10 cellular contexts compared by ENCODE assay signal in the genomic region with DNA sequence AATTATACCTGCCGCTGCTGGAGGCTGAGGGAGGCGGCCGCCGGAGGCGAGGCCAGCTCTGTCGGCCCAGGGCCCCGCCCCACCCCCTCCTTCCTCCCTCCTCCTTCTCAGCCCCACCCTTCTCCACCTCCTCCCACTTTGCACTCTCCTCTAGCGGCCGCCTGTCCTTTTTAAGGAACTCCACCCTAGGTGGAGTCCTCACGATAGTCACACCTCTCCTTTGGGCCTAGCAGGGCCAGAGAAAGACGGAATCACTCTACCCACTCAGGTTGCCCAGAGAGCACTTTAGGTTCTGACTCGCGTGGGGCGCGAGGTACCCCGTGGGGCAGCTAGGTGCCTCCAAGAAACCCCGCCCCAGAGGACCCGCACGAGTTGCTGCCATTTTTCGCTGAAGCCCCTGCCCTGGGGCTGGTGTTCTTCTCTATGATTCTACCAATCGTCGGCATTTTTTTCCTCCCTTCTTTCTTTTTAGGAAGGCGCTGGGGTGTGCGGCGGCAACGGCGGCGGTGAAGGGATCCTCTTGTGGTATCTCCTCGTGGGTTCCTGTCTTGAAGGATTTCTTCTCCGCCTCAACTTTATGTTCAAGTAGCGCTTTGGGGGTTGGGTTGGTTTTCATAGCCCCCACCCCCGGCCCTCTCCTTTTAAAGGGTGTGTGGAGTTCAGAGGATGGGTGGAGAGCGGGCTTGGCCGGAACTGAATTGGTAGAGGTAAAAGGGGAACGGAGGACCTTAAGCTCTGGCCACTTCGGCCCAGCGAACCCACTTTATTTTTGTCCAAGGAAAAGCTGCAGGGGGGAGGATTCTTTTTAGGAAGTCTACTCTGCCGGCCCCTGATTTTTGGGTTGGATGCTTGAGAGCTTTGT. TPM values are rescaled to one million over a fixed set of nuclear protein-coding genes. Genes with fewer than 3 reads are reported as not detected.
A peak's percentile ranks its signal among the peaks of the same experiment; 100 is the strongest.
DNase-seq lines count a peak whose midpoint lies in the region; ATAC-seq, FAIRE-seq and TF ChIP-seq lines count a peak whose summit lies in the region.
"Had no signal": no experiment of that assay in that cellular context is flagged by ENCODE, and none has a peak within 500 bp of the region (broad histone marks: within the 10 kb centered on the region; RNA-seq: fewer than 3 reads in every experiment).

A gene (plus strand): TSS at position 136 of the 862 bp plus-strand sequence. CDS start 979 bp downstream, outside the sequence.

- peak within 1 kb of the TSS; percentile 88 for H3K4me3 Mint-ChIP-seq in activated B cell treated with CpG ODN at 0.5 μM for 24 hours

- H3K18ac ChIP-seq in H1 (ENCODE audit: extremely low read depth, low read length): peak within 1 kb of the TSS; percentile 6; the same call in 1 of the 2 replicates

- no peak within 1 kb of the TSS for H3K4ac ChIP-seq in H1 (replicated peaks; ENCODE audit: insufficient read length, low read depth, low read length)

- H3K9me3 ChIP-seq in H1 (ENCODE audit: insufficient read depth in 2 of 2, low read depth in 1 of 2, low read length in 1 of 2): no peaks in the 10 kb centered on the region
- no peaks in the 10 kb centered on the region for H3K9me3 ChIP-seq in mucosa of rectum (ENCODE audit: control insufficient read depth in 2 of 2, low read length in 2 of 2)
- H3K9me3 ChIP-seq in subcutaneous abdominal adipose tissue (ENCODE audit: control insufficient read depth in 5 of 5, low read length in 5 of 5): no peaks in the 10 kb centered on the region

- no peak within 1 kb of the TSS for H4K5ac ChIP-seq in H1 (ENCODE audit: insufficient read length, low read depth, low read length)

- 1% methylated on average over 15 of the region's 38 CpGs; no CpG with 5 or more reads in 1 of the 2 experiments for WGBS in H1 (ENCODE audit: extremely low coverage in 1 of 2, insufficient coverage in 1 of 2, insufficient read length in 1 of 2, insufficient replicate concordance in 2 of 2, low coverage in 1 of 2, low lambda C conversion rate in 2 of 2, missing lambda C conversion rate in 1 of 2), 2 experiments

- no peak for FAIRE-seq in H1 (lab: Jason Lieb, UNC)
- FAIRE-seq: colon had no signal

- intact Hi-C loops in activated B cell treated with CpG ODN at 0.5 μM for 24 hours (cut with micrococcal nuclease): loop anchor here (1.0 to 10.0 kb wide), 5 partner anchors 166 to 515 kb away; a partner anchor contains a TSS

- no peak within 1 kb of the TSS for H2BK20ac ChIP-seq in H1 (ENCODE audit: low read length)

- no peak within 1 kb of the TSS for H3K14ac ChIP-seq in H1 (ENCODE audit: insufficient read length)

- peak within 1 kb of the TSS; percentile 74 to 95 for H3K4me2 ChIP-seq in H1 (ENCODE audit: insufficient read depth in 1 of 2, low read depth in 2 of 2, low read length in 2 of 2)
- H3K4me2 ChIP-seq: BLaER1 treated with 17β-estradiol and CSF1 and Interleukin-3, amounts not matched to agents 10 nM and 100 nM had no signal

- no peak within 1 kb of the TSS for H4K91ac ChIP-seq in H1 (replicated peaks; ENCODE audit: insufficient read length, low read length)

- no peak within 1 kb of the TSS for H2BK12ac ChIP-seq in H1 (ENCODE audit: low read depth, low read length)

- H2BK120ac ChIP-seq in H1 (replicated peaks; ENCODE audit: low read depth, low read length): no peak within 1 kb of the TSS

- no peak within 1 kb of the TSS; the same call in 1 of the 2 replicates for H3K27ac ChIP-seq in H1 (ENCODE audit: low read depth, low read length)
- H3K27ac ChIP-seq in mucosa of rectum (ENCODE audit: low read depth in 2 of 2, low read length in 2 of 2): peak within 1 kb of the TSS; percentile 48 to 53
- peak within 1 kb of the TSS; percentile 74 for H3K27ac ChIP-seq in subcutaneous abdominal adipose tissue (ENCODE audit: low read depth, low read length)
- H3K27ac ChIP-seq: BLaER1 treated with 17β-estradiol and CSF1 and Interleukin-3, amounts not matched to agents 10 nM and 100 nM had no signal

- no peak within 1 kb of the TSS; the same call in 1 of the 2 replicates for H4K8ac ChIP-seq in H1 (ENCODE audit: extremely low read depth, insufficient read depth, low read length)

- no peak within 1 kb of the TSS for H2BK15ac ChIP-seq in H1 (ENCODE audit: low read length)

- H3K23me2 ChIP-seq in H1 (ENCODE audit: low read depth, low read length): peaks cover 3% of the 10 kb centered on the region; the same call in 1 of the 2 replicates

- DNase-seq in activated CD4-positive, alpha-beta T cell treated with anti-CD3 and anti-CD28 coated beads for 24 hours (ENCODE audit: low read depth in 2 of 2): peak; percentile 18 to 30
- no peak for DNase-seq in activated CD4-positive, alpha-beta T cell treated with anti-CD3 and anti-CD28 coated beads for 1 hour
- DNase-seq in activated B cell treated with CpG ODN at 0.5 μM for 24 hours (peak; percentile 25), H1 (ENCODE audit: low read depth in 1 of 2, low spot score in 2 of 2) (peak in 1 of 2 experiments; percentile 56), NCI-H1694 (lab: John Stamatoyannopoulos, UW) (no peak)

- H2AFZ ChIP-seq in H1 (ENCODE audit: low read length): peak within 1 kb of the TSS; percentile 51; the same call in 1 of the 2 replicates

- H3K9me3 Mint-ChIP-seq in activated B cell treated with CpG ODN at 0.5 μM for 24 hours: no peaks in the 10 kb centered on the region

- no peaks in the 10 kb centered on the region for H4K20me1 ChIP-seq in H1 (replicated peaks in 1 of 2; ENCODE audit: control insufficient read depth in 1 of 2, insufficient read depth in 2 of 2, low read length in 2 of 2)

- peaks cover 38% of the 10 kb centered on the region for H3K4me1 Mint-ChIP-seq in activated B cell treated with CpG ODN at 0.5 μM for 24 hours

- TF ChIP-seq POLR2A in H1 (IDR thresholded peaks at IDR 0.05; ENCODE audit: control extremely low read depth in 1 of 2, low read depth in 2 of 2, low read length in 2 of 2): no peak

- peak; percentile 53 for ATAC-seq in HG03135 (IDR thresholded peaks at IDR 0.05; ENCODE audit: unreplicated experiment)
- peak; percentile 83 for ATAC-seq in activated B cell treated with CpG ODN at 0.5 μM for 24 hours (ENCODE audit: low read depth)

- TF ChIP-seq CTCF in activated B cell treated with CpG ODN at 0.5 μM for 24 hours (IDR thresholded peaks at IDR 0.05) (no peak), H1 (IDR thresholded peaks at IDR 0.05; ENCODE audit: control extremely low read depth in 1 of 3, insufficient read depth in 1 of 3, low read depth in 1 of 3, low read length in 3 of 3) (no peak)

- no peak within 1 kb of the TSS for H2BK5ac ChIP-seq in H1 (ENCODE audit: low read depth, low read length)

- H3K27ac Mint-ChIP-seq in activated B cell treated with CpG ODN at 0.5 μM for 24 hours: peak within 1 kb of the TSS; percentile 83

- H3K27me3 ChIP-seq in H1 (replicated peaks in 1 of 4; ENCODE audit: control insufficient read depth in 3 of 4, extremely low read depth in 1 of 4, insufficient read depth in 3 of 4, low read length in 3 of 4) (no peaks in the 10 kb centered on the region), mucosa of rectum (ENCODE audit: control insufficient read depth in 2 of 2, insufficient read depth in 2 of 2, low read length in 2 of 2) (peaks cover 3 to 4% of the 10 kb centered on the region in 2 donors), subcutaneous abdominal adipose tissue (ENCODE audit: control insufficient read depth in 5 of 5, insufficient read depth in 4 of 5, low read length in 5 of 5) (peaks cover 3 to 9% (median 3%) of the 10 kb centered on the region in 5 donors)

- H3K9ac ChIP-seq in H1 (replicated peaks in 1 of 4; ENCODE audit: extremely low read depth in 1 of 4, low read depth in 3 of 4, low read length in 3 of 4) (peak within 1 kb of the TSS in 3 of 4 experiments; percentile 43 to 67 (median 58)), mucosa of rectum (ENCODE audit: low read depth in 1 of 2, low read length in 2 of 2) (peak within 1 kb of the TSS; percentile 12 to 32), subcutaneous abdominal adipose tissue (ENCODE audit: low read length in 5 of 5) (peak within 1 kb of the TSS; percentile 10 to 78 (median 57))
- H3K9ac ChIP-seq: BLaER1 treated with 17β-estradiol and CSF1 and Interleukin-3, amounts not matched to agents 10 nM and 100 nM had no signal

- no peak within 1 kb of the TSS for H3K23ac ChIP-seq in H1 (ENCODE audit: insufficient read length)

- H3K36me3 ChIP-seq in H1 (ENCODE audit: control insufficient read depth in 2 of 4, insufficient read depth in 4 of 4, low read length in 3 of 4) (no peaks in the 10 kb centered on the region), mucosa of rectum (ENCODE audit: control insufficient read depth in 2 of 2, insufficient read depth in 2 of 2, low read length in 2 of 2) (no peaks in the 10 kb centered on the region), subcutaneous abdominal adipose tissue (ENCODE audit: control insufficient read depth in 5 of 5, insufficient read depth in 5 of 5, low read length in 5 of 5) (no peaks in the 10 kb centered on the region)
- H3K36me3 ChIP-seq: BLaER1 treated with 17β-estradiol and CSF1 and Interleukin-3, amounts not matched to agents 10 nM and 100 nM had no signal

- H2AK5ac ChIP-seq in H1 (ENCODE audit: low read depth, low read length): no peak within 1 kb of the TSS

- peak within 1 kb of the TSS; percentile 55 to 86 (median 72) for H3K4me3 ChIP-seq in H1 (ENCODE audit: extremely low read depth in 1 of 4, insufficient read depth in 2 of 4, low read depth in 3 of 4, low read length in 4 of 4)
- peak within 1 kb of the TSS; percentile 55 to 69 for H3K4me3 ChIP-seq in mucosa of rectum (ENCODE audit: low read length in 2 of 2)
- peak within 1 kb of the TSS; percentile 68 to 80 (median 69) for H3K4me3 ChIP-seq in subcutaneous abdominal adipose tissue (ENCODE audit: low read depth in 1 of 5, low read length in 5 of 5)
- H3K4me3 ChIP-seq: BLaER1 treated with 17β-estradiol and CSF1 and Interleukin-3, amounts not matched to agents 10 nM and 100 nM had no signal

- CTCF ChIA-PET in activated B cell treated with CpG ODN at 0.5 μM for 24 hours (lab: Charles Lee) (interaction anchor here (1.0 to 1.6 kb wide), 2 partner anchors 11 to 515 kb away, joined by 3 to 4 read pairs; a partner anchor contains a TSS), H1 (lab: Charles Lee; ENCODE audit: partially characterized antibody) (interaction anchor here (0.7 to 1.5 kb wide), 2 partner anchors 16 kb away, joined by 3 to 13 read pairs; no protein-coding TSS in a partner anchor)

- H3K4me1 ChIP-seq in H1 (replicated peaks in 1 of 4; ENCODE audit: control insufficient read depth in 3 of 4, insufficient read depth in 4 of 4, low read length in 3 of 4) (peaks cover 0 to 4% (median 0%) of the 10 kb centered on the region in 4 experiments; a peak in 2 of 7 replicates), mucosa of rectum (ENCODE audit: control insufficient read depth in 2 of 2, insufficient read depth in 2 of 2, low read length in 2 of 2) (peaks cover 4 to 11% of the 10 kb centered on the region in 2 donors), subcutaneous abdominal adipose tissue (ENCODE audit: control insufficient read depth in 5 of 5, insufficient read depth in 5 of 5, low read length in 5 of 5) (peaks cover 2 to 39% (median 35%) of the 10 kb centered on the region in 5 donors)
- H3K4me1 ChIP-seq: BLaER1 treated with 17β-estradiol and CSF1 and Interleukin-3, amounts not matched to agents 10 nM and 100 nM had no signal

- TF ChIP-seq EP300 in H1 (IDR thresholded peaks at IDR 0.05; ENCODE audit: borderline replicate concordance in 1 of 2, low read depth in 2 of 2, low read length in 2 of 2): no peak

- POLR2A ChIA-PET in activated B cell treated with CpG ODN at 0.5 μM for 24 hours (lab: Charles Lee): interaction anchor here (0.6 to 3.2 kb wide), 8 partner anchors 11 to 805 kb away, joined by 3 to 24 read pairs (median 4); a partner anchor contains a TSS
- POLR2A ChIA-PET in H1 (lab: Charles Lee; ENCODE audit: partially characterized antibody): no interaction called here

- H3K36me3 Mint-ChIP-seq in activated B cell treated with CpG ODN at 0.5 μM for 24 hours (ENCODE audit: low read depth): peaks cover 8% of the 10 kb centered on the region

- TF ChIP-seq RAD21 in H1 (IDR thresholded peaks at IDR 0.05 in 1 of 2, conservative IDR thresholded peaks at IDR 0.05 in 1 of 2; ENCODE audit: low read depth in 2 of 2, low read length in 2 of 2): no peak

- no peaks in the 10 kb centered on the region for H3K79me2 ChIP-seq in H1 (ENCODE audit: control insufficient read depth in 1 of 2, insufficient read depth in 2 of 2, low read length in 2 of 2)

- H3K79me1 ChIP-seq in H1 (ENCODE audit: low read depth, low read length): no peaks in the 10 kb centered on the region

- H3K27me3 Mint-ChIP-seq in activated B cell treated with CpG ODN at 0.5 μM for 24 hours: no peaks in the 10 kb centered on the region

- peak within 1 kb of the TSS; percentile 39 for H3K56ac ChIP-seq in H1 (replicated peaks; ENCODE audit: insufficient read length, low read depth, low read length)

RNA-seq across cellular contexts. Expression of the gene that starts here (rescaled TPM):
- 15.2 and 17.8 TPM in 2 replicates for total RNA-seq in activated B cell treated with CpG ODN at 0.5 μM for 24 hours
- total RNA-seq in H1 (2021; fragmentation: NEBNext Ultra II Directional; extraction: Animal tissue kit (Norgen Biotek cat#: 25700)): 9.8 and 11.5 TPM in 2 replicates
- 12.6 and 15.3 TPM in 2 replicates for polyA plus RNA-seq in H1 (2011; rRNA removed)
- 14.9 TPM for polyA plus RNA-seq in H1 (2011; cell fraction: cytosol; rRNA removed)
- polyA plus RNA-seq in H1 (2011; cell fraction: nucleus; rRNA removed): 18.5 TPM
- 7.1 to 9.3 TPM (median 8.6 TPM) in 4 replicates for polyA plus RNA-seq in H1 (2012, experiment 1 of 2)
- 3.1 TPM for polyA plus RNA-seq in H1 (2012, experiment 2 of 2)
- polyA plus RNA-seq in H1 (2013, experiment 1 of 2): 5.6 TPM
- 5.2 TPM for polyA plus RNA-seq in H1 (2013, experiment 2 of 2)
- 42.7 and 51.9 TPM in 2 replicates for polyA minus RNA-seq in H1 (2011; rRNA and poly(A)+ RNA removed)
- polyA minus RNA-seq in H1 (2011; cell fraction: cytosol; rRNA and poly(A)+ RNA removed): 14.4 TPM
- polyA minus RNA-seq in H1 (2011; cell fraction: nucleus; rRNA and poly(A)+ RNA removed): 19.6 TPM

Comparison
In these comparisons a context has a peak if more than half of its experiments do, and no peak if none do; other contexts are left out.
1. DNase-seq: peak in activated CD4-positive, alpha-beta T cell treated with anti-CD3 and anti-CD28 coated beads for 24 hours (2 of 2) and activated B cell treated with CpG ODN at 0.5 μM for 24 hours (single experiment); none in activated CD4-positive, alpha-beta T cell treated with anti-CD3 and anti-CD28 coated beads for 1 hour (single experiment) and NCI-H1694 (single experiment).
2. Peak in every context shown above with its lines, with median percentiles within 50 percentile points of each other: H3K4me3 ChIP-seq and H3K9ac ChIP-seq.